8 cellular contexts compared by ENCODE assay signal in genomic region chr1:46878173-46878782, GRCh38.
DNase-seq lines count a peak whose midpoint lies in the region; ATAC-seq, FAIRE-seq and TF ChIP-seq lines count a peak whose summit lies in the region.
"Not testable (repeated sequence)": the region's sequence is repeated elsewhere in the genome, so short reads cannot be mapped to it uniquely, and the experiment has no call there.

No MANE protein-coding gene starts in this region.

- not testable (repeated sequence) for H3K9me2 ChIP-seq in SK-N-SH

- not testable (repeated sequence) for H3K4me2 ChIP-seq in SK-N-SH

- not testable (repeated sequence) for H3F3A ChIP-seq in SK-N-SH (replicated peaks; ENCODE audit: insufficient read depth)

- not testable (repeated sequence) for H3K9me3 ChIP-seq in HAP-1, SK-N-SH, mucosa of descending colon, stomach

- not testable (repeated sequence) for H4K20me1 ChIP-seq in SK-N-SH (ENCODE audit: insufficient read depth)

- ATAC-seq in mucosa of descending colon, result not testable (repeated sequence)

- POLR2A ChIA-PET in SK-N-SH (lab: Yijun Ruan, JAX), result not testable (repeated sequence)

- not testable (repeated sequence) for TF ChIP-seq POLR2A in stomach (IDR thresholded peaks at IDR 0.05)

- TF ChIP-seq EP300 in SK-N-SH (IDR thresholded peaks at IDR 0.05; ENCODE audit: borderline replicate concordance in 1 of 2, low read depth in 1 of 2, low read length in 1 of 2); stomach (IDR thresholded peaks at IDR 0.05): not testable (repeated sequence)

- CTCF ChIA-PET in SK-N-SH (lab: Yijun Ruan, JAX), result not testable (repeated sequence)

- H3K27ac ChIP-seq in SK-N-SH (ENCODE audit: low read depth in 2 of 2, low read length in 1 of 2); stomach: not testable (repeated sequence)

- H3K9ac ChIP-seq in SK-N-SH, result not testable (repeated sequence)

- peak; percentile 29 for FAIRE-seq in D721Med (lab: Jason Lieb, UNC)

- H3K36me3 ChIP-seq in HAP-1 (replicated peaks); SK-N-SH (replicated peaks in 1 of 2; ENCODE audit: control insufficient read depth in 1 of 2, insufficient read depth in 2 of 2, low read length in 1 of 2); mucosa of descending colon (ENCODE audit: low read depth); stomach: not testable (repeated sequence)

- peak; percentile 42 for TF ChIP-seq RAD21 in SK-N-SH (IDR thresholded peaks at IDR 0.05; ENCODE audit: low read length)

- H2AFZ ChIP-seq in SK-N-SH (ENCODE audit: low read depth), result not testable (repeated sequence)

- intact Hi-C loops in mucosa of descending colon (cut with DNase I, micrococcal nuclease); stomach (cut with DNase I; ENCODE audit: low total_unique reads): not testable (repeated sequence)

- H3K4me1 ChIP-seq in HAP-1; SK-N-SH (ENCODE audit: control insufficient read depth in 1 of 2, insufficient read depth in 2 of 2, low read depth in 1 of 2, low read length in 1 of 2); mucosa of descending colon (ENCODE audit: low read depth); stomach: not testable (repeated sequence)

- in situ Hi-C loops in HAP-1 (cut with MboI; ENCODE audit: low sequenced_read_pairs); astrocyte of the spinal cord (cut with HindIII; ENCODE audit: low sequenced_read_pairs): not testable (repeated sequence)

- H3K79me2 ChIP-seq in SK-N-SH (ENCODE audit: insufficient read depth), result not testable (repeated sequence)

- DNase-seq in D721Med (ENCODE audit: insufficient read length, low spot score); SK-N-SH: not testable (repeated sequence)
- DNase-seq in HAP-1 (ENCODE audit: low spot score in 2 of 2), result peak; percentile 19 to 62
- DNase-seq in NCI-H2196 (lab: John Stamatoyannopoulos, UW; ENCODE audit: unreplicated experiment), result peak; percentile 32
- DNase-seq in astrocyte of the spinal cord (ENCODE audit: low read depth, low spot score), result peak; percentile 25
- peak; percentile 7 for DNase-seq in fibroblast of villous mesenchyme (ENCODE audit: low read depth)
- DNase-seq in mucosa of descending colon, result peak in 1 of 3 donors; percentile 53
- DNase-seq in stomach, result peak; percentile 33

- under 1% methylated on average over 3 of the region's 3 CpGs for WGBS in SK-N-SH (ENCODE audit: low lambda C conversion rate)
- WGBS in stomach, 5 donors, result 32 to 43% (median 34%) methylated on average over 3 of the region's 3 CpGs

- peak; percentile 53 for TF ChIP-seq CTCF in D721Med (IDR thresholded peaks at IDR 0.05; ENCODE audit: insufficient read depth, missing control alignments)
- peak; percentile 72 for TF ChIP-seq CTCF in SK-N-SH (IDR thresholded peaks at IDR 0.05)
- TF ChIP-seq CTCF in astrocyte of the spinal cord (IDR thresholded peaks at IDR 0.05; ENCODE audit: low read depth, low read length), result peak; percentile 51
- TF ChIP-seq CTCF in fibroblast of villous mesenchyme (IDR thresholded peaks at IDR 0.05; ENCODE audit: insufficient read depth, low read depth, low read length), result peak; percentile 41
- TF ChIP-seq CTCF in mucosa of descending colon (IDR thresholded peaks at IDR 0.05), result peak; percentile 25
- TF ChIP-seq CTCF in stomach (IDR thresholded peaks at IDR 0.05), result peak in 5 of 7 experiments; percentile 24 to 56 (median 46)

- H3K27me3 ChIP-seq in HAP-1 (ENCODE audit: low read depth); SK-N-SH (ENCODE audit: insufficient read depth); stomach: not testable (repeated sequence)

- H3K4me3 ChIP-seq in HAP-1; SK-N-SH (ENCODE audit: low read depth in 2 of 2, low read length in 1 of 2); astrocyte of the spinal cord (ENCODE audit: low read depth, low read length); fibroblast of villous mesenchyme (ENCODE audit: low read depth, low read length); mucosa of descending colon; stomach: not testable (repeated sequence)

TF ChIP-seq in SK-N-SH, 30 proteins besides CTCF, POLR2A, EP300 and RAD21:
- 0 out of 2 replicates have a peak, but pooled peaks have one; percentile 9 for TF ChIP-seq SMC3 (IDR thresholded peaks at IDR 0.05; ENCODE audit: low read depth, low read length)
TF ChIP-seq in SK-N-SH: peak in this region for 1; not testable (repeated sequence) for 29.
